18 cellular contexts compared by ENCODE assay signal in genomic region chr1:156807627-156808026, GRCh38. TPM values are rescaled to one million over a fixed set of nuclear protein-coding genes. Genes with fewer than 3 reads are reported as not detected.
DNase-seq lines count a peak whose midpoint lies in the region; ATAC-seq and TF ChIP-seq lines count a peak whose summit lies in the region.
"Had no signal": no experiment of that assay in that cellular context is flagged by ENCODE, and none has a peak within 500 bp of the region (broad histone marks: within the 10 kb centered on the region; RNA-seq: fewer than 3 reads in every experiment).

No MANE protein-coding gene starts in this region.

- WGBS in mammary epithelial cell (ENCODE audit: low coverage, missing lambda C conversion rate) = 88% methylated on average over 2 of the region's 2 CpGs

- H3K36me3 Mint-ChIP-seq in dendritic cell treated with granulocyte-macrophage colony-stimulating factor and Interleukin-4, amounts not matched to agents 40 ng/mL and 50 ng/mL, for 4 days (ENCODE audit: low read depth) = no peaks in the 10 kb centered on the region

- H3K27me3 Mint-ChIP-seq in dendritic cell treated with granulocyte-macrophage colony-stimulating factor and Interleukin-4, amounts not matched to agents 40 ng/mL and 50 ng/mL, for 4 days = peaks cover 33% of the 10 kb centered on the region

- no TSS peak for BruUV-seq in mammary epithelial cell (replicated peaks; lab: Mats Ljungman, UMichigan)

- H3K4me1 Mint-ChIP-seq in dendritic cell treated with granulocyte-macrophage colony-stimulating factor and Interleukin-4, amounts not matched to agents 40 ng/mL and 50 ng/mL, for 4 days (ENCODE audit: low read depth) = peaks cover 71% of the 10 kb centered on the region

- H4K20me1 ChIP-seq in mammary epithelial cell (ENCODE audit: insufficient read depth, low read length) = no peaks in the 10 kb centered on the region

- no peak overlapping the region for H3K4me3 Mint-ChIP-seq in dendritic cell treated with granulocyte-macrophage colony-stimulating factor and Interleukin-4, amounts not matched to agents 40 ng/mL and 50 ng/mL, for 4 days

- no peak for ATAC-seq in left ventricle myocardium superior

- no peak overlapping the region for H2AFZ ChIP-seq in mammary epithelial cell (ENCODE audit: low read depth, low read length)

- no peak overlapping the region for H3K4me3 ChIP-seq in left ventricle myocardium inferior
- H3K4me3 ChIP-seq in WERI-Rb-1 (ENCODE audit: low read depth, low read length) = no peak overlapping the region
- H3K4me3 ChIP-seq in mammary epithelial cell (replicated peaks in 1 of 3; ENCODE audit: insufficient read depth in 1 of 3, low read depth in 2 of 3, low read length in 3 of 3) = no peak overlapping the region
- no peak overlapping the region for H3K4me3 ChIP-seq in SJCRH30

- dilution Hi-C loops in mammary epithelial cell (cut with HindIII; ENCODE audit: low sequenced_read_pairs) = no loop called here

- intact Hi-C loops in left ventricle myocardium inferior (cut with micrococcal nuclease) = no loop called here
- intact Hi-C loops in left ventricle myocardium superior (cut with micrococcal nuclease) = no loop called here
- intact Hi-C loops in dendritic cell treated with granulocyte-macrophage colony-stimulating factor and Interleukin-4, amounts not matched to agents 40 ng/mL and 50 ng/mL, for 4 days (cut with micrococcal nuclease) = no loop called here
- intact Hi-C loops in mammary epithelial cell (cut with micrococcal nuclease) = no loop called here

- in situ Hi-C loops in mammary epithelial cell (cut with MboI; ENCODE audit: low sequenced_read_pairs in 2 of 2) (no loop called here), ACHN (cut with HindIII; ENCODE audit: low pct_ligation_motif_present, low pct_unique_long_range_greater_than_20kb, low sequenced_read_pairs) (no loop called here)

- H3K27me3 ChIP-seq in left ventricle myocardium inferior (ENCODE audit: low read depth) = peaks cover 18% of the 10 kb centered on the region
- H3K27me3 ChIP-seq in WERI-Rb-1 (ENCODE audit: insufficient read depth, low read depth, severe bottlenecking) = no peaks in the 10 kb centered on the region
- H3K27me3 ChIP-seq in mammary epithelial cell (ENCODE audit: insufficient read depth, low read length) = no peaks in the 10 kb centered on the region
- no peaks in the 10 kb centered on the region for H3K27me3 ChIP-seq in SJCRH30

- no peaks in the 10 kb centered on the region for H3K79me2 ChIP-seq in mammary epithelial cell (ENCODE audit: insufficient read depth, low read length)

- peak overlapping the region; percentile 67 for H3K27ac ChIP-seq in left ventricle myocardium inferior (replicated peaks)
- peak overlapping the region; percentile 66 for H3K27ac ChIP-seq in WERI-Rb-1
- H3K27ac ChIP-seq in mammary epithelial cell (ENCODE audit: insufficient read depth, low read depth, low read length) = no peak overlapping the region
- H3K27ac ChIP-seq in SJCRH30 = no peak overlapping the region
- H3K27ac ChIP-seq: KMS-11 had no signal

- H3K4me2 ChIP-seq in mammary epithelial cell (ENCODE audit: insufficient read depth, low read depth, low read length) = no peak overlapping the region
- H3K4me2 ChIP-seq: KMS-11 had no signal

- H3K4me1 ChIP-seq in left ventricle myocardium inferior = peaks cover 47% of the 10 kb centered on the region
- no peaks in the 10 kb centered on the region for H3K4me1 ChIP-seq in mammary epithelial cell (ENCODE audit: insufficient read depth, low read length)
- H3K4me1 ChIP-seq in SJCRH30 = no peaks in the 10 kb centered on the region

- DNase-seq in left ventricle myocardium inferior (no peak), left ventricle myocardium superior (no peak), WERI-Rb-1 (no peak), mammary epithelial cell (no peak), ACHN (no peak), SJCRH30 (no peak)
- DNase-seq: amniotic stem cell, foreskin melanocyte, NCI-H1105 treated with DMSO at 0.1 percent for 48 hours, NCI-H345, Right ventricle myocardium superior, substantia nigra had no signal

- H3K9ac ChIP-seq in mammary epithelial cell (ENCODE audit: insufficient read depth, low read length) = no peak overlapping the region
- H3K9ac ChIP-seq: KMS-11 had no signal

- no peaks in the 10 kb centered on the region for H3K36me3 ChIP-seq in left ventricle myocardium inferior
- peaks cover 69% of the 10 kb centered on the region for H3K36me3 ChIP-seq in WERI-Rb-1
- no peaks in the 10 kb centered on the region for H3K36me3 ChIP-seq in mammary epithelial cell (ENCODE audit: insufficient read depth, low read length)
- no peaks in the 10 kb centered on the region for H3K36me3 ChIP-seq in SJCRH30

- CTCF ChIA-PET in mammary epithelial cell (lab: Charles Lee; ENCODE audit: low non-redundant PET) = no interaction called here

- H3K9me3 ChIP-seq in left ventricle myocardium inferior (replicated peaks) (no peaks in the 10 kb centered on the region), WERI-Rb-1 (ENCODE audit: severe bottlenecking) (no peaks in the 10 kb centered on the region), mammary epithelial cell (replicated peaks; ENCODE audit: insufficient read depth, low read length) (no peaks in the 10 kb centered on the region), SJCRH30 (replicated peaks) (no peaks in the 10 kb centered on the region)

- TF ChIP-seq CTCF in left ventricle myocardium inferior (IDR thresholded peaks at IDR 0.05; ENCODE audit: borderline replicate concordance) = no peak
- no peak for TF ChIP-seq CTCF in WERI-Rb-1 (IDR thresholded peaks at IDR 0.05; ENCODE audit: low read depth, low read length)
- no peak for TF ChIP-seq CTCF in mammary epithelial cell (conservative IDR thresholded peaks at IDR 0.05 in 1 of 2, IDR thresholded peaks at IDR 0.05 in 1 of 2; ENCODE audit: extremely low read depth in 1 of 2, insufficient read depth in 1 of 2, low read depth in 1 of 2, low read length in 2 of 2)

- H3K27ac Mint-ChIP-seq in dendritic cell treated with granulocyte-macrophage colony-stimulating factor and Interleukin-4, amounts not matched to agents 40 ng/mL and 50 ng/mL, for 4 days = peak overlapping the region; percentile 62

- H3K9me3 Mint-ChIP-seq in dendritic cell treated with granulocyte-macrophage colony-stimulating factor and Interleukin-4, amounts not matched to agents 40 ng/mL and 50 ng/mL, for 4 days = no peaks in the 10 kb centered on the region

RNA-seq across cellular contexts. Expression of gene SH2D2A, which starts 9.0 kb away (rescaled TPM):
- 0.88 TPM for total RNA-seq in left ventricle myocardium inferior
- 1.0 TPM for total RNA-seq in left ventricle myocardium superior
- total RNA-seq in mammary epithelial cell = 1 to 10 TPM in 1 of 2 donors, not detected in 1; 3.6 TPM
- polyA plus RNA-seq in mammary epithelial cell = 1.8 TPM
- polyA minus RNA-seq in mammary epithelial cell = 2.4 TPM
- 0.30 TPM in 1 of 2 replicates, not detected in the other for total RNA-seq in SJCRH30 (2014; rRNA removed; shearing (Covaris generic))
- total RNA-seq: chondrocyte, lung microvascular endothelial cell had no signal
- polyA plus RNA-seq: neural cell had no signal

RNA-seq across cellular contexts. Expression of gene PRCC, which starts 40.3 kb away (rescaled TPM):
- total RNA-seq in left ventricle myocardium inferior (36.3 TPM), left ventricle myocardium superior (41.3 TPM), mammary epithelial cell (10 to 100 TPM; 22.2 to 69.7 TPM)
- 102 TPM for polyA plus RNA-seq in mammary epithelial cell
- 169 TPM for polyA minus RNA-seq in mammary epithelial cell
- 56.4 and 61.2 TPM in 2 replicates for total RNA-seq in SJCRH30 (2014; rRNA removed; shearing (Covaris generic))

RNA-seq across cellular contexts. Expression of gene INSRR, which starts 51.3 kb away (rescaled TPM):
- total RNA-seq in left ventricle myocardium inferior (0.41 TPM), left ventricle myocardium superior (0.72 TPM), mammary epithelial cell (not detected)
- not detected for polyA plus RNA-seq in mammary epithelial cell
- not detected for polyA minus RNA-seq in mammary epithelial cell
- not detected in 2 replicates for total RNA-seq in SJCRH30 (2014; rRNA removed; shearing (Covaris generic))
- total RNA-seq: chondrocyte, endothelial cell of umbilical vein, lung microvascular endothelial cell had no signal
- polyA plus RNA-seq: endothelial cell of umbilical vein had no signal

RNA-seq across cellular contexts. Expression of gene NTRK1, which starts 53.0 kb away (rescaled TPM):
- total RNA-seq in left ventricle myocardium inferior = 1.0 TPM
- total RNA-seq in left ventricle myocardium superior = 0.69 TPM
- not detected for total RNA-seq in mammary epithelial cell
- not detected for polyA plus RNA-seq in mammary epithelial cell
- 2.9 TPM for polyA minus RNA-seq in mammary epithelial cell
- not detected in 2 replicates for total RNA-seq in SJCRH30 (2014; rRNA removed; shearing (Covaris generic))
- total RNA-seq: chondrocyte, endothelial cell of umbilical vein, lung microvascular endothelial cell had no signal

RNA-seq across cellular contexts. Expression of gene HDGF, which starts 56.2 kb away (rescaled TPM):
- 145 TPM for total RNA-seq in left ventricle myocardium inferior
- total RNA-seq in left ventricle myocardium superior = 185 TPM
- 100 to 1,000 TPM; 122 to 332 TPM for total RNA-seq in mammary epithelial cell
- 159 TPM for polyA plus RNA-seq in mammary epithelial cell
- polyA minus RNA-seq in mammary epithelial cell = 309 TPM
- total RNA-seq in SJCRH30 (2014; rRNA removed; shearing (Covaris generic)) = 276 and 278 TPM in 2 replicates

Comparison
In these comparisons a context has a peak if more than half of its experiments do, and no peak if none do; other contexts are left out.
1. H3K27ac ChIP-seq: peak in left ventricle myocardium inferior (single experiment) and WERI-Rb-1 (single experiment); none in mammary epithelial cell (single experiment) and SJCRH30 (single experiment).